1 cellular context compared by ENCODE assay signal in the genomic region with DNA sequence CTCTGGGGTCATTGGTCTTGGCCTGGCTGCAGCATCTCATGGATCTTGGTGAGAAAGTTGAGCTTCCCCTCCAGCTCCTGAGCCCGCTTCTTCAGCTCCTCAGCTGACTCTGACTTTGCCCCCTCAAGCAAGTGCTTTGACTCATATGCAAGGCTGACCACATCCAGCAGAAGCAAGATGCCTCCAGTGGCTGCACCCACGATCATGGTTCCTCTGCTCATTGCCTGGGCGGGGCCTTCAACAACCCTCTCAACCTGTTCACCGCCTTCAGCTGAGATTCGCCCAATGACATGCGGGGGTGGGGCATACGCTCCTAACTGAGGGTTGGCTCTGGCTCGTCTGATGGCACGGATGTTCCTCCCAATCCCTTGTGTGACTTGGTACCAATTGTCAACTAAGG.
TF ChIP-seq lines count a peak whose summit lies in the region.

No MANE protein-coding gene starts in this region.

TF ChIP-seq in K562, 482 proteins besides CTCF, POLR2A, EP300 and RAD21:
- no peak for TF ChIP-seq MCM5 (IDR thresholded peaks at IDR 0.05; ENCODE audit: low read depth)
- no peak for TF ChIP-seq IRF2 (CRISPR knock-in tag; IDR thresholded peaks at IDR 0.05)
- no peak for TF ChIP-seq STAG1 (CRISPR knock-in tag; IDR thresholded peaks at IDR 0.05; ENCODE audit: borderline replicate concordance)
- no peak for TF ChIP-seq CBX1 (IDR thresholded peaks at IDR 0.05; ENCODE audit: low read depth)
- TF ChIP-seq ZNF165 (CRISPR knock-in tag; IDR thresholded peaks at IDR 0.05; ENCODE audit: borderline replicate concordance) = no peak
